1 cellular context compared by ENCODE assay signal in genomic region chrX:24471808-24472207, GRCh38.
TF ChIP-seq lines count a peak whose summit lies in the region.

No MANE protein-coding gene starts in this region.

TF ChIP-seq in WTC11, 78 proteins besides CTCF, POLR2A, EP300 and RAD21 (continued from another document):
- TF ChIP-seq, protein P1, sequence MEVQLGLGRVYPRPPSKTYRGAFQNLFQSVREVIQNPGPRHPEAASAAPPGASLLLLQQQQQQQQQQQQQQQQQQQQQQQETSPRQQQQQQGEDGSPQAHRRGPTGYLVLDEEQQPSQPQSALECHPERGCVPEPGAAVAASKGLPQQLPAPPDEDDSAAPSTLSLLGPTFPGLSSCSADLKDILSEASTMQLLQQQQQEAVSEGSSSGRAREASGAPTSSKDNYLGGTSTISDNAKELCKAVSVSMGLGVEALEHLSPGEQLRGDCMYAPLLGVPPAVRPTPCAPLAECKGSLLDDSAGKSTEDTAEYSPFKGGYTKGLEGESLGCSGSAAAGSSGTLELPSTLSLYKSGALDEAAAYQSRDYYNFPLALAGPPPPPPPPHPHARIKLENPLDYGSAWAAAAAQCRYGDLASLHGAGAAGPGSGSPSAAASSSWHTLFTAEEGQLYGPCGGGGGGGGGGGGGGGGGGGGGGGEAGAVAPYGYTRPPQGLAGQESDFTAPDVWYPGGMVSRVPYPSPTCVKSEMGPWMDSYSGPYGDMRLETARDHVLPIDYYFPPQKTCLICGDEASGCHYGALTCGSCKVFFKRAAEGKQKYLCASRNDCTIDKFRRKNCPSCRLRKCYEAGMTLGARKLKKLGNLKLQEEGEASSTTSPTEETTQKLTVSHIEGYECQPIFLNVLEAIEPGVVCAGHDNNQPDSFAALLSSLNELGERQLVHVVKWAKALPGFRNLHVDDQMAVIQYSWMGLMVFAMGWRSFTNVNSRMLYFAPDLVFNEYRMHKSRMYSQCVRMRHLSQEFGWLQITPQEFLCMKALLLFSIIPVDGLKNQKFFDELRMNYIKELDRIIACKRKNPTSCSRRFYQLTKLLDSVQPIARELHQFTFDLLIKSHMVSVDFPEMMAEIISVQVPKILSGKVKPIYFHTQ (CRISPR knock-in tag; IDR thresholded peaks at IDR 0.05): no peak
- TF ChIP-seq ESRRA (CRISPR knock-in tag; IDR thresholded peaks at IDR 0.05; ENCODE audit: borderline replicate concordance) (no peak), HMGA2 (CRISPR knock-in tag; IDR thresholded peaks at IDR 0.05) (no peak), SP1 (CRISPR knock-in tag; conservative IDR thresholded peaks at IDR 0.05) (no peak), ATF2 (CRISPR knock-in tag; IDR thresholded peaks at IDR 0.05; ENCODE audit: borderline replicate concordance, low read depth) (no peak)
- TF ChIP-seq, protein P2, sequence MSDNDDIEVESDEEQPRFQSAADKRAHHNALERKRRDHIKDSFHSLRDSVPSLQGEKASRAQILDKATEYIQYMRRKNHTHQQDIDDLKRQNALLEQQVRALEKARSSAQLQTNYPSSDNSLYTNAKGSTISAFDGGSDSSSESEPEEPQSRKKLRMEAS (CRISPR knock-in tag; IDR thresholded peaks at IDR 0.05): no peak
- TF ChIP-seq, protein P3, sequence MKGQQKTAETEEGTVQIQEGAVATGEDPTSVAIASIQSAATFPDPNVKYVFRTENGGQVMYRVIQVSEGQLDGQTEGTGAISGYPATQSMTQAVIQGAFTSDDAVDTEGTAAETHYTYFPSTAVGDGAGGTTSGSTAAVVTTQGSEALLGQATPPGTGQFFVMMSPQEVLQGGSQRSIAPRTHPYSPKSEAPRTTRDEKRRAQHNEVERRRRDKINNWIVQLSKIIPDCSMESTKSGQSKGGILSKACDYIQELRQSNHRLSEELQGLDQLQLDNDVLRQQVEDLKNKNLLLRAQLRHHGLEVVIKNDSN (CRISPR knock-in tag; IDR thresholded peaks at IDR 0.05): no peak
- TF ChIP-seq, protein P4, sequence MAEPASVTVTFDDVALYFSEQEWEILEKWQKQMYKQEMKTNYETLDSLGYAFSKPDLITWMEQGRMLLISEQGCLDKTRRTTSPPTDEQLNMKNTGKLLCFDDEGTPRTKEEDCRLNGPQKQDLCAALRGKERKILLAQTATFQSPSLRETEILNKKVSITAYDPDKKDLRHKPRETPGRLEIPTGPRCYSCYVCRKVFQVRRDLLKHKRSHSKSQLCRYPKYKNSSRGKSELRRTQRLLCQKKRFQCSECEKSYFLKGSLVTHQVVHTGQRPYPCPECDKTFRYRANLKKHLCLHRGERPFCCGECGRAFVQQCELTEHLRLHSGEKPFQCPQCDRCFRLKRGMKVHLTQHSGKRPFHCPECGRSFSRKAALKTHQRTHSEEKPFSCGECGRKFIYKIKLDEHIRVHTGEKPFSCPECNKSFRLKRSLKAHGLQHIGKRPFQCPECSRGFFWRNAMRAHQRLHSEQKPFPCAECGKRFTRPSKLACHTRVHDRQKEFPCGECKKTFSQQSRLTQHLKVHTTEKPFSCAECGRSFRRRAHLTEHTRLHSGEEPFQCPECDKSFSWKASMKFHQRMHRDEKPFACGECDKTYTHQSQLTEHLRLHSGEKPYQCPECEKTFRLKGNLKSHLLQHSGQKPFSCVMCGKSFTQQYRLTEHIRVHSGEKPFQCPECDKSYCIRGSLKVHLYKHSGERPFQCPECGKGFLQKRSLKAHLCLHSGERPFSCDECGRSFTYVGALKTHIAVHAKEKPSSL (CRISPR knock-in tag; conservative IDR thresholded peaks at IDR 0.05): no peak
